ENCODE assay signal across 30 cellular contexts in the genomic region with DNA sequence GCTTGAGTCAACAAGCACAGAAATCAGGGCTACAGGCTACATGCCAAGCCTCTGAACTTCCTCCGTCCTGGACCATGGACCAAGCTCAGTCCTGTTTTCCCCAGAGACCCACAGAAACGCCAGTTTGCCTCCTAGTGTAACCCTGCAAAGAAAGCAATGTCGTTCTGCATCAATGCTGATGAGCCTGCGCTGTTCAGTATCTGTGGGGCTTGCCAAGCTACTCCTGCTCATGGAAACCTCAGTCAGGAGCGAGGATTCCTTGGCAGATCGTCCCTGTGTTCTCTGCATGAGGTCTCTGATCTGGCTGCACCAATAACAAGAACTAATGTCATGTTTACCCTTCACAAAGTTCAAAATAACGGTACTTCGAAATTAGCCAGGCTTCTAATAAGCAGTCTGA.
A peak's percentile ranks its signal among the peaks of the same experiment; 100 is the strongest.
DNase-seq lines count a peak whose midpoint lies in the region; ATAC-seq, FAIRE-seq and TF ChIP-seq lines count a peak whose summit lies in the region.
"Had no signal": no experiment of that assay in that cellular context is flagged by ENCODE, and none has a peak within 500 bp of the region (broad histone marks: within the 10 kb centered on the region; RNA-seq: fewer than 3 reads in every experiment).

No MANE protein-coding gene starts in this region.

- H3F3A ChIP-seq in neural progenitor cell (ENCODE audit: low read depth), result no peaks in the 10 kb centered on the region

- no peak for TF ChIP-seq CTCF in BE2C (IDR thresholded peaks at IDR 0.05; ENCODE audit: low read depth, low read length)
- no peak for TF ChIP-seq CTCF in bronchial epithelial cell (IDR thresholded peaks at IDR 0.05; ENCODE audit: insufficient read depth, low read length, severe bottlenecking)
- no peak for TF ChIP-seq CTCF in neural progenitor cell (IDR thresholded peaks at IDR 0.05)
- TF ChIP-seq CTCF in uterus (IDR thresholded peaks at IDR 0.05), result no peak
- TF ChIP-seq CTCF in activated CD8-positive, alpha-beta T cell treated with anti-CD3 and anti-CD28 coated beads for 36 hours (IDR thresholded peaks at IDR 0.05), result no peak

- CTCF ChIA-PET in T-cell (lab: Charles Lee), result interaction anchor here in 1 of 2 donors (0.6 kb wide), 2 partner anchors 24 to 1250 kb away, joined by 3 read pairs; no protein-coding TSS in a partner anchor
- CTCF ChIA-PET in activated CD8-positive, alpha-beta T cell treated with anti-CD3 and anti-CD28 coated beads for 36 hours (lab: Charles Lee), result no interaction called here

- H3K36me3 Mint-ChIP-seq in neural progenitor cell (no peaks in the 10 kb centered on the region), T-cell (no peaks in the 10 kb centered on the region)
- H3K36me3 Mint-ChIP-seq in activated CD8-positive, alpha-beta T cell treated with anti-CD3 and anti-CD28 coated beads for 36 hours (ENCODE audit: low read depth), result no peaks in the 10 kb centered on the region
- H3K36me3 Mint-ChIP-seq: activated CD4-positive, alpha-beta memory T cell treated with anti-CD3 and anti-CD28 coated beads for 36 hours; CD8-positive, alpha-beta T cell; natural killer cell treated with Interleukin-12 subunit alpha and Interleukin-12 subunit beta and Interleukin-15 and Interleukin-18, amount 100 ng/mL, for 72 hours had no signal

- no peak overlapping the region for H3K9ac ChIP-seq in neural progenitor cell
- H3K9ac ChIP-seq: KMS-11 had no signal

- H3K27ac Mint-ChIP-seq in neural progenitor cell (peak overlapping the region; percentile 0), T-cell (no peak overlapping the region)
- H3K27ac Mint-ChIP-seq in activated CD8-positive, alpha-beta T cell treated with anti-CD3 and anti-CD28 coated beads for 36 hours, result no peak overlapping the region
- H3K27ac Mint-ChIP-seq: activated CD4-positive, alpha-beta memory T cell treated with anti-CD3 and anti-CD28 coated beads for 36 hours; activated T-helper 1 cell treated with anti-CD3 and anti-CD28 coated beads, Interleukin-12 subunit alpha, Interleukin-12 subunit beta, Interleukin-2, Interleukin-4 antibody, amounts not matched to agents 30 ng/mL and 10 ng/mL and 1 ng/mL, durations not matched to agents 14 hours and 24 hours and 36 hours; CD8-positive, alpha-beta T cell; natural killer cell treated with Interleukin-12 subunit alpha and Interleukin-12 subunit beta and Interleukin-15 and Interleukin-18, amount 100 ng/mL, for 72 hours had no signal

- DNase-seq in BE2C (peak; percentile 19), NCI-H1092 treated with DMSO at 0.1 percent for 48 hours (lab: John Stamatoyannopoulos, UW) (peak; percentile 91), bronchial epithelial cell (ENCODE audit: low read depth) (no peak), neural progenitor cell (ENCODE audit: low spot score) (no peak), T-cell (no peak), uterus (no peak)
- DNase-seq in activated CD8-positive, alpha-beta T cell treated with anti-CD3 and anti-CD28 coated beads for 36 hours, result no peak
- DNase-seq: activated CD4-positive, alpha-beta memory T cell treated with anti-CD3 and anti-CD28 coated beads for 36 hours; activated CD8-positive, alpha-beta memory T cell treated with anti-CD3 and anti-CD28 coated beads, Interleukin-2, amount 50 U/mL, for 4 hours; activated naive CD4-positive, alpha-beta T cell treated with Interleukin-2 at 50 U/mL for 16 hours; CD8-positive, alpha-beta T cell; mucosa of descending colon; NCI-H1436 treated with DMSO at 0.1 percent for 48 hours; NCI-H2081 treated with DMSO at 0.1 percent for 48 hours; pancreas; retina; SHP77; stimulated activated naive CD4-positive, alpha-beta T cell; T-helper 2 cell had no signal

- no peak overlapping the region for H3K27ac ChIP-seq in neural progenitor cell
- H3K27ac ChIP-seq in uterus, result no peak overlapping the region
- H3K27ac ChIP-seq: body of pancreas, KMS-11, pancreas, skin epidermis, suprapubic skin had no signal

- peak overlapping the region; percentile 70 for H2AFZ ChIP-seq in neural progenitor cell (replicated peaks)

- peak; percentile 43 for FAIRE-seq in bronchial epithelial cell (lab: Jason Lieb, UNC)
- FAIRE-seq: A204.1, GM12892, pancreas had no signal

- intact Hi-C loops in uterus (cut with DNase I; ENCODE audit: low total_unique reads), result no loop called here
- intact Hi-C loops in activated CD8-positive, alpha-beta T cell treated with anti-CD3 and anti-CD28 coated beads for 36 hours (cut with micrococcal nuclease), result no loop called here

- no peaks in the 10 kb centered on the region; the same call in 1 of the 2 replicates for H3K9me3 ChIP-seq in BE2C
- no peaks in the 10 kb centered on the region for H3K9me3 ChIP-seq in neural progenitor cell (ENCODE audit: low read depth)
- no peaks in the 10 kb centered on the region for H3K9me3 ChIP-seq in uterus
- H3K9me3 ChIP-seq: body of pancreas, mucosa of descending colon, pancreas, suprapubic skin had no signal

- H3K4me3 ChIP-seq in BE2C (ENCODE audit: low read depth, low read length), result no peak overlapping the region
- no peak overlapping the region for H3K4me3 ChIP-seq in bronchial epithelial cell (ENCODE audit: low read depth, low read length)
- H3K4me3 ChIP-seq in neural progenitor cell, result no peak overlapping the region
- no peak overlapping the region for H3K4me3 ChIP-seq in uterus
- H3K4me3 ChIP-seq: body of pancreas, mucosa of descending colon, pancreas, skin epidermis, suprapubic skin had no signal

- H3K27me3 Mint-ChIP-seq in neural progenitor cell (ENCODE audit: insufficient read depth, low read depth) (peaks cover 2% of the 10 kb centered on the region), T-cell (peaks cover 2 to 4% of the 10 kb centered on the region in 2 donors)
- peaks cover under 1% of the 10 kb centered on the region for H3K27me3 Mint-ChIP-seq in activated CD8-positive, alpha-beta T cell treated with anti-CD3 and anti-CD28 coated beads for 36 hours
- H3K27me3 Mint-ChIP-seq: activated CD4-positive, alpha-beta memory T cell treated with anti-CD3 and anti-CD28 coated beads for 36 hours had no signal

- H3K9me3 Mint-ChIP-seq in neural progenitor cell (no peaks in the 10 kb centered on the region), T-cell (peaks cover 0 to 6% (median 0%) of the 10 kb centered on the region in 3 donors)
- no peaks in the 10 kb centered on the region for H3K9me3 Mint-ChIP-seq in activated CD8-positive, alpha-beta T cell treated with anti-CD3 and anti-CD28 coated beads for 36 hours
- H3K9me3 Mint-ChIP-seq: activated CD4-positive, alpha-beta memory T cell treated with anti-CD3 and anti-CD28 coated beads for 36 hours; activated T-helper 1 cell treated with anti-CD3 and anti-CD28 coated beads, Interleukin-12 subunit alpha, Interleukin-12 subunit beta, Interleukin-2, Interleukin-4 antibody, amounts not matched to agents 30 ng/mL and 10 ng/mL and 1 ng/mL, durations not matched to agents 14 hours and 24 hours and 36 hours; natural killer cell treated with Interleukin-12 subunit alpha and Interleukin-12 subunit beta and Interleukin-15 and Interleukin-18, amount 100 ng/mL, for 72 hours had no signal

- no peak overlapping the region for H3K4me3 Mint-ChIP-seq in neural progenitor cell
- H3K4me3 Mint-ChIP-seq in T-cell, result no peak overlapping the region
- no peak overlapping the region for H3K4me3 Mint-ChIP-seq in activated CD8-positive, alpha-beta T cell treated with anti-CD3 and anti-CD28 coated beads for 36 hours
- H3K4me3 Mint-ChIP-seq: activated CD4-positive, alpha-beta memory T cell treated with anti-CD3 and anti-CD28 coated beads for 36 hours; activated T-helper 1 cell treated with anti-CD3 and anti-CD28 coated beads, Interleukin-12 subunit alpha, Interleukin-12 subunit beta, Interleukin-2, Interleukin-4 antibody, amounts not matched to agents 30 ng/mL and 10 ng/mL and 1 ng/mL, durations not matched to agents 14 hours and 24 hours and 36 hours; CD8-positive, alpha-beta T cell; natural killer cell treated with Interleukin-12 subunit alpha and Interleukin-12 subunit beta and Interleukin-15 and Interleukin-18, amount 100 ng/mL, for 72 hours had no signal

- TF ChIP-seq POLR2A in uterus (IDR thresholded peaks at IDR 0.05), result no peak

- POLR2A ChIA-PET in T-cell (lab: Charles Lee), result interaction anchor here in 1 of 2 donors (0.6 kb wide), 1 partner anchor 29 kb away, joined by 3 read pairs; no protein-coding TSS in a partner anchor
- POLR2A ChIA-PET in activated CD8-positive, alpha-beta T cell treated with anti-CD3 and anti-CD28 coated beads for 36 hours (lab: Charles Lee), result no interaction called here

- H3K36me3 ChIP-seq in BE2C (no peaks in the 10 kb centered on the region), bronchial epithelial cell (ENCODE audit: control insufficient read depth, insufficient read depth, low read length) (no peaks in the 10 kb centered on the region), neural progenitor cell (no peaks in the 10 kb centered on the region), uterus (no peaks in the 10 kb centered on the region)
- H3K36me3 ChIP-seq: pancreas, suprapubic skin had no signal

- ATAC-seq in esophagus mucosa (no peak), T-cell (replicated peaks in 1 of 4) (no peak)
- ATAC-seq in activated CD8-positive, alpha-beta T cell treated with anti-CD3 and anti-CD28 coated beads for 36 hours, result no peak
- ATAC-seq: activated CD4-positive, CD25-positive, alpha-beta regulatory T cell treated with anti-CD3 and anti-CD28 coated beads, Interleukin-2, amount 50 U/mL, for 24 hours; body of pancreas; CD8-positive, alpha-beta T cell; mucosa of descending colon; natural killer cell treated with Interleukin-12 subunit alpha and Interleukin-12 subunit beta and Interleukin-15 and Interleukin-18, amount 100 ng/mL, for 72 hours; Panc1; pancreas had no signal

- H3K27me3 ChIP-seq in BE2C, result no peaks in the 10 kb centered on the region
- H3K27me3 ChIP-seq in bronchial epithelial cell (ENCODE audit: control insufficient read depth, insufficient read depth, low read length), result no peaks in the 10 kb centered on the region
- H3K27me3 ChIP-seq in neural progenitor cell, result no peaks in the 10 kb centered on the region
- no peaks in the 10 kb centered on the region for H3K27me3 ChIP-seq in uterus
- H3K27me3 ChIP-seq: body of pancreas, suprapubic skin had no signal

- H3K4me2 ChIP-seq in neural progenitor cell, result no peak overlapping the region
- H3K4me2 ChIP-seq: KMS-11 had no signal

- no peaks in the 10 kb centered on the region for H3K79me2 ChIP-seq in neural progenitor cell (ENCODE audit: low read depth)

- H4K20me1 ChIP-seq in neural progenitor cell (ENCODE audit: low read depth), result no peaks in the 10 kb centered on the region

- H3K4me1 Mint-ChIP-seq in neural progenitor cell, result peaks cover 12% of the 10 kb centered on the region
- H3K4me1 Mint-ChIP-seq in T-cell, result no peaks in the 10 kb centered on the region
- H3K4me1 Mint-ChIP-seq in activated CD8-positive, alpha-beta T cell treated with anti-CD3 and anti-CD28 coated beads for 36 hours (ENCODE audit: low read depth), result no peaks in the 10 kb centered on the region

- H3K4me1 ChIP-seq in BE2C, result no peaks in the 10 kb centered on the region
- no peaks in the 10 kb centered on the region for H3K4me1 ChIP-seq in neural progenitor cell
- no peaks in the 10 kb centered on the region for H3K4me1 ChIP-seq in uterus
- H3K4me1 ChIP-seq: body of pancreas, pancreas, suprapubic skin had no signal

Comparison
In these comparisons a context has a peak if more than half of its experiments do, and no peak if none do; other contexts are left out.
1. DNase-seq: peak in BE2C (single experiment) and NCI-H1092 treated with DMSO at 0.1 percent for 48 hours (single experiment); none in bronchial epithelial cell (single experiment), neural progenitor cell (single experiment), T-cell (0 of 34), uterus (0 of 2) and activated CD8-positive, alpha-beta T cell treated with anti-CD3 and anti-CD28 coated beads for 36 hours (single experiment).